8 cellular contexts compared by ENCODE assay signal in the genomic region with DNA sequence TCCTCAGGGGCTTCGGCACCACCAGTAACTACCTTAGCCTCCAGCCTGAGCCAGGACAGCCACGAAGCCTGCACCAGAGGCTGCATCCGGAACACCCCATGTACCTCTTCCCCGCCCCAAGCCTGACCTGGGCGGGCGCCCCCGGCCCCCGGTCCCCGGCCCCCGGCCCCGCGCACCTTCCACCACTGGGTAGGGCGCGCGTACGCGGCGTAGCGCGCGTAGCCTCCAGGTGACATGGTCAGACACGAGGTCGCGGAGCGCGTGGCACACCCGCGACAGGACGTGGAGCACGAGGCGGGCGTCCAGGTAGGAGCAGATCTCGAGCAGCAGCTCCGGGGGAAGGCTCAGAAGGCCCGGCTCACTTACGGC. TPM values are rescaled to one million over a fixed set of nuclear protein-coding genes. Genes with fewer than 3 reads are reported as not detected.
DNase-seq lines count a peak whose midpoint lies in the region; ATAC-seq lines count a peak whose summit lies in the region.

No MANE protein-coding gene starts in this region.

- peak overlapping the region; percentile 89 for H3K27ac ChIP-seq in substantia nigra (ENCODE audit: low read depth, low read length, poor library complexity, severe bottlenecking)

- no peaks in the 10 kb centered on the region for H3K27me3 Mint-ChIP-seq in activated naive CD8-positive, alpha-beta T cell treated with anti-CD3 and anti-CD28 coated beads for 36 hours

- peaks cover 13% of the 10 kb centered on the region for H3K36me3 Mint-ChIP-seq in activated naive CD8-positive, alpha-beta T cell treated with anti-CD3 and anti-CD28 coated beads for 36 hours

- no peaks in the 10 kb centered on the region for H3K9me3 Mint-ChIP-seq in activated naive CD8-positive, alpha-beta T cell treated with anti-CD3 and anti-CD28 coated beads for 36 hours

- peak overlapping the region; percentile 94 for H3K27ac Mint-ChIP-seq in activated naive CD8-positive, alpha-beta T cell treated with anti-CD3 and anti-CD28 coated beads for 36 hours

- peaks cover 7% of the 10 kb centered on the region for H3K4me1 Mint-ChIP-seq in activated naive CD8-positive, alpha-beta T cell treated with anti-CD3 and anti-CD28 coated beads for 36 hours

- DNase-seq in DMS53 (lab: John Stamatoyannopoulos, UW) (peak; percentile 54), DMS53 treated with DMSO at 0.1 percent for 48 hours (lab: John Stamatoyannopoulos, UW; ENCODE audit: unreplicated experiment) (no peak), islet precursor cell (peak; percentile 46), substantia nigra (lab: John Stamatoyannopoulos, UW) (peak in 1 of 49 donors; percentile 12), 8988T (no peak), NCI-H1417 treated with DMSO at 0.1 percent for 48 hours (lab: John Stamatoyannopoulos, UW) (no peak)
- DNase-seq in activated naive CD8-positive, alpha-beta T cell treated with anti-CD3 and anti-CD28 coated beads for 36 hours = peak; percentile 35

- ATAC-seq in HG03159 (IDR thresholded peaks at IDR 0.05; ENCODE audit: unreplicated experiment) = peak; percentile 28

- H3K4me3 Mint-ChIP-seq in activated naive CD8-positive, alpha-beta T cell treated with anti-CD3 and anti-CD28 coated beads for 36 hours = peak overlapping the region; percentile 87

RNA-seq across cellular contexts. Expression of gene FBXW9, which starts 0.5 kb away (rescaled TPM):
- total RNA-seq in activated naive CD8-positive, alpha-beta T cell treated with anti-CD3 and anti-CD28 coated beads for 36 hours = 10 to 100 TPM; 13.1 to 13.4 TPM

RNA-seq across cellular contexts. Expression of gene GNG14, which starts 8.2 kb away (rescaled TPM):
- not detected for total RNA-seq in activated naive CD8-positive, alpha-beta T cell treated with anti-CD3 and anti-CD28 coated beads for 36 hours

RNA-seq across cellular contexts. Expression of gene DHPS, which starts 14.3 kb away (rescaled TPM):
- total RNA-seq in activated naive CD8-positive, alpha-beta T cell treated with anti-CD3 and anti-CD28 coated beads for 36 hours = 10 to 100 TPM; 92.9 to 99.9 TPM

RNA-seq across cellular contexts. Expression of gene TNPO2, which starts 27.8 kb away (rescaled TPM):
- 100 to 1,000 TPM; 125 to 134 TPM for total RNA-seq in activated naive CD8-positive, alpha-beta T cell treated with anti-CD3 and anti-CD28 coated beads for 36 hours

RNA-seq across cellular contexts. Expression of gene WDR83, which starts 29.4 kb away (rescaled TPM):
- total RNA-seq in activated naive CD8-positive, alpha-beta T cell treated with anti-CD3 and anti-CD28 coated beads for 36 hours = 10 to 100 TPM; 25.7 to 26.8 TPM

Comparison
In these comparisons a context has a peak if more than half of its experiments do, and no peak if none do; other contexts are left out.
1. DNase-seq: peak in DMS53 (single experiment), activated naive CD8-positive, alpha-beta T cell treated with anti-CD3 and anti-CD28 coated beads for 36 hours (single experiment) and islet precursor cell (single experiment); none in DMS53 treated with DMSO at 0.1 percent for 48 hours (single experiment), 8988T (single experiment) and NCI-H1417 treated with DMSO at 0.1 percent for 48 hours (single experiment).